24 cellular contexts compared by ENCODE assay signal in genomic region chr17:50664788-50665458, GRCh38. TPM values are rescaled to one million over a fixed set of nuclear protein-coding genes. Genes with fewer than 3 reads are reported as not detected.
"Had no signal": no experiment of that assay in that cellular context is flagged by ENCODE, and none has a peak within 500 bp of the region (broad histone marks: within the 10 kb centered on the region; RNA-seq: fewer than 3 reads in every experiment).

No MANE protein-coding gene starts in this region.

- H3K9me3 Mint-ChIP-seq: activated CD4-positive, alpha-beta memory T cell treated with anti-CD3 and anti-CD28 coated beads for 36 hours; immature natural killer cell; natural killer cell; stimulated activated naive CD8-positive, alpha-beta T cell treated with anti-CD3 and anti-CD28 coated beads, Interleukin-15, Interleukin-2, amounts not matched to agents 100 ng/mL and 50 ng/mL, for 24 hours had no signal

- DNase-seq: activated CD4-positive, alpha-beta memory T cell treated with anti-CD3 and anti-CD28 coated beads for 36 hours; activated CD4-positive, alpha-beta T cell treated with anti-CD3 and anti-CD28 coated beads for 48 hours; activated effector memory CD4-positive, alpha-beta T cell treated with Interleukin-2 at 50 U/mL for 16 hours; activated T-cell treated with anti-CD3 and anti-CD28 coated beads, Interleukin-2, amount 50 U/mL, for 48 hours; adrenal gland; brain microvascular endothelial cell; caudate nucleus; dermis blood vessel endothelial cell; effector memory CD4-positive, alpha-beta T cell; foreskin melanocyte; immature natural killer cell; kidney glomerular epithelial cell; left lung; midbrain; natural killer cell; retina; stimulated activated CD4-positive, alpha-beta T cell treated with anti-CD3 and anti-CD28 coated beads, Interleukin-4, amount 100 ng/mL, for 4 hours; substantia nigra; T-helper 9 cell; thyroid gland had no signal

- H3K4me3 Mint-ChIP-seq: activated CD4-positive, alpha-beta memory T cell treated with anti-CD3 and anti-CD28 coated beads for 36 hours; activated naive CD8-positive, alpha-beta T cell; natural killer cell; stimulated activated naive CD8-positive, alpha-beta T cell treated with anti-CD3 and anti-CD28 coated beads, Interleukin-15, Interleukin-2, amounts not matched to agents 100 ng/mL and 50 ng/mL, for 24 hours had no signal

- H3K36me3 Mint-ChIP-seq: activated CD4-positive, alpha-beta memory T cell treated with anti-CD3 and anti-CD28 coated beads for 36 hours; activated naive CD8-positive, alpha-beta T cell; immature natural killer cell; natural killer cell had no signal

- H3K27me3 Mint-ChIP-seq: activated CD4-positive, alpha-beta memory T cell treated with anti-CD3 and anti-CD28 coated beads for 36 hours; activated naive CD8-positive, alpha-beta T cell; stimulated activated naive CD8-positive, alpha-beta T cell treated with anti-CD3 and anti-CD28 coated beads, Interleukin-15, Interleukin-2, amounts not matched to agents 100 ng/mL and 50 ng/mL, for 24 hours had no signal

- H3K27ac Mint-ChIP-seq: activated CD4-positive, alpha-beta memory T cell treated with anti-CD3 and anti-CD28 coated beads for 36 hours; activated naive CD8-positive, alpha-beta T cell; immature natural killer cell; stimulated activated naive CD8-positive, alpha-beta T cell treated with anti-CD3 and anti-CD28 coated beads, Interleukin-15, Interleukin-2, amounts not matched to agents 100 ng/mL and 50 ng/mL, for 24 hours had no signal

- H3K4me1 Mint-ChIP-seq: immature natural killer cell had no signal

- ATAC-seq: esophagus mucosa, left lung, natural killer cell had no signal

RNA-seq across cellular contexts. Expression of gene ABCC3, which starts 30.2 kb away (rescaled TPM):
- total RNA-seq: activated CD4-positive, alpha-beta memory T cell treated with anti-CD3 and anti-CD28 coated beads for 36 hours; T-helper 1 cell treated with Interleukin-12 subunit alpha and Interleukin-12 subunit beta and Interleukin-4 antibody, amounts not matched to agents 30 ng/mL and 1 ng/mL, for 36 hours had no signal
